ENCODE assay signal across 1 cellular context in genomic region chr3:134485620-134486576, GRCh38.
TF ChIP-seq lines count a peak whose summit lies in the region.

Gene ANAPC13, minus strand, starts transcription at chr3:134485985. Its CDS starts 3,081 bp downstream, at chr3:134482904.
Gene CEP63, plus strand, starts transcription at chr3:134486057. Its CDS starts 9,264 bp downstream, at chr3:134495321.

TF ChIP-seq in K562, 482 proteins besides CTCF, POLR2A, EP300 and RAD21 (continued from another document and continues in another):
- TF ChIP-seq ZBTB11 (CRISPR knock-in tag; IDR thresholded peaks at IDR 0.05) (peak in 1 of 3 experiments; percentile 63; a peak in 1 of 6 replicates), MIER1 (IDR thresholded peaks at IDR 0.05; ENCODE audit: low read depth) (no peak), HMG20A (CRISPR knock-in tag; conservative IDR thresholded peaks at IDR 0.05) (no peak), NR0B1 (IDR thresholded peaks at IDR 0.05; ENCODE audit: partially characterized antibody) (no peak), ELF2 (CRISPR knock-in tag; IDR thresholded peaks at IDR 0.05) (no peak), CXXC5 (CRISPR knock-in tag; IDR thresholded peaks at IDR 0.05) (peak; percentile 69), IRF2 (CRISPR knock-in tag; IDR thresholded peaks at IDR 0.05) (no peak), BCOR (IDR thresholded peaks at IDR 0.05) (no peak), POLR2G (IDR thresholded peaks at IDR 0.05; ENCODE audit: low read depth, low read length) (peak; percentile 91), ZNF3 (CRISPR knock-in tag; IDR thresholded peaks at IDR 0.05) (no peak), SRSF1 (IDR thresholded peaks at IDR 0.05; ENCODE audit: low read depth, low read length) (no peak), TARDBP (IDR thresholded peaks at IDR 0.05) (no peak), HNRNPUL1 (IDR thresholded peaks at IDR 0.05; ENCODE audit: low read length) (no peak), ZNF41 (CRISPR knock-in tag; conservative IDR thresholded peaks at IDR 0.05) (no peak), DIDO1 (tag; IDR thresholded peaks at IDR 0.05; ENCODE audit: low read depth) (peak; percentile 48; the same call in 1 of the 2 replicates), MBD2 (IDR thresholded peaks at IDR 0.05; ENCODE audit: borderline replicate concordance, low read depth) (peak; percentile 80; the same call in 1 of the 2 replicates), BDP1 (IDR thresholded peaks at IDR 0.05; ENCODE audit: insufficient read depth, insufficient read length) (no peak), PHF8 (IDR thresholded peaks at IDR 0.05; ENCODE audit: borderline replicate concordance, low read length) (peak; percentile 90; the same call in 1 of the 2 replicates), SNIP1 (IDR thresholded peaks at IDR 0.05; ENCODE audit: low read depth) (no peak), TAF15 (IDR thresholded peaks at IDR 0.05; ENCODE audit: low read depth, low read length) (no peak), RUNX1 (IDR thresholded peaks at IDR 0.05; ENCODE audit: low read depth) (no peak), MAZ (CRISPR knock-in tag; conservative IDR thresholded peaks at IDR 0.05 in 1 of 2, IDR thresholded peaks at IDR 0.05 in 1 of 2) (peak; percentile 46 to 63; a peak in 3 of 4 replicates), ZNF592 (IDR thresholded peaks at IDR 0.05) (peak; percentile 9; the same call in 1 of the 2 replicates), BRD4 (IDR thresholded peaks at IDR 0.05) (no peak), BHLHE40 (IDR thresholded peaks at IDR 0.05; ENCODE audit: low read length) (peak; percentile 97), TSHZ1 (CRISPR knock-in tag; IDR thresholded peaks at IDR 0.05) (no peak), CBX2 (IDR thresholded peaks at IDR 0.05; ENCODE audit: insufficient read depth, low read length, poor library complexity, severe bottlenecking) (no peak), SIRT6 (IDR thresholded peaks at IDR 0.05; ENCODE audit: low read depth, low read length) (no peak), MYC (IDR thresholded peaks at IDR 0.05; ENCODE audit: low read depth, low read length) (peak; percentile 82), MYC (CRISPR knock-in tag; IDR thresholded peaks at IDR 0.05; ENCODE audit: borderline replicate concordance, low read depth) (0 out of 2 replicates have a peak, but pooled peaks have one; percentile 28), E2F6 (IDR thresholded peaks at IDR 0.05; ENCODE audit: borderline replicate concordance in 1 of 2, extremely low read depth in 1 of 2, insufficient read depth in 1 of 2, insufficient read length in 1 of 2, low read depth in 1 of 2, low read length in 1 of 2, poor library complexity in 1 of 2, severe bottlenecking in 1 of 2) (peak; percentile 72 to 82), CCNT2 (IDR thresholded peaks at IDR 0.05; ENCODE audit: borderline replicate concordance, extremely low read depth, insufficient read length, low read depth, low read length) (no peak), TFE3 (CRISPR knock-in tag; IDR thresholded peaks at IDR 0.05) (peak; percentile 76), EHMT2 (IDR thresholded peaks at IDR 0.05) (no peak), ADNP (tag; IDR thresholded peaks at IDR 0.05) (no peak), POLR2AphosphoS2 (IDR thresholded peaks at IDR 0.05; ENCODE audit: low read length) (no peak), CREM (IDR thresholded peaks at IDR 0.05; ENCODE audit: low read depth) (peak; percentile 14; the same call in 1 of the 2 replicates), HLTF (IDR thresholded peaks at IDR 0.05) (no peak), LCOR (CRISPR knock-in tag; IDR thresholded peaks at IDR 0.05) (no peak), USF1 (CRISPR knock-in tag; IDR thresholded peaks at IDR 0.05) (peak; percentile 94), RB1 (IDR thresholded peaks at IDR 0.05; ENCODE audit: low read depth) (peak; percentile 41; the same call in 1 of the 2 replicates), MYBL2 (IDR thresholded peaks at IDR 0.05; ENCODE audit: low read depth) (0 out of 2 replicates have a peak, but pooled peaks have one; percentile 36), MYBL2 (CRISPR knock-in tag; IDR thresholded peaks at IDR 0.05; ENCODE audit: borderline replicate concordance) (no peak), NR3C1 (CRISPR knock-in tag; IDR thresholded peaks at IDR 0.05) (no peak), RNF2 (IDR thresholded peaks at IDR 0.05) (peak; percentile 74), ATF3 (IDR thresholded peaks at IDR 0.05) (peak; percentile 40; the same call in 1 of the 2 replicates), ATF3 (CRISPR knock-in tag; conservative IDR thresholded peaks at IDR 0.05) (no peak), KDM2B (CRISPR knock-in tag; IDR thresholded peaks at IDR 0.05) (no peak), ZFP30 (CRISPR knock-in tag; IDR thresholded peaks at IDR 0.05; ENCODE audit: borderline replicate concordance) (no peak)
